ENCODE assay signal across 22 cellular contexts in genomic region chr10:91010952-91011351, GRCh38.
"Had no signal": no experiment of that assay in that cellular context is flagged by ENCODE, and none has a peak within 500 bp of the region (broad histone marks: within the 10 kb centered on the region; RNA-seq: fewer than 3 reads in every experiment).

No MANE protein-coding gene starts in this region.

- H3K27ac Mint-ChIP-seq: nephron progenitor cell had no signal

- H3K36me3 ChIP-seq: right atrium auricular region, tibial nerve had no signal

- DNase-seq: activated CD4-positive, alpha-beta T cell treated with anti-CD3 and anti-CD28 coated beads for 1 hour; activated CD8-positive, alpha-beta memory T cell treated with anti-CD3 and anti-CD28 coated beads for 24 hours; activated CD8-positive, alpha-beta memory T cell treated with anti-CD3 and anti-CD28 coated beads, Interleukin-2, amount 50 U/mL, for 48 hours; activated effector memory CD4-positive, alpha-beta T cell treated with Interleukin-2 at 50 U/mL for 16 hours; activated naive CD4-positive, alpha-beta T cell treated with anti-CD3 and anti-CD28 coated beads, Interleukin-2, amount 50 U/mL, for 16 hours; activated T-cell treated with anti-CD3 and anti-CD28 coated beads, Interleukin-2, amount 50 U/mL, for 48 hours; aorta; effector CD4-positive, alpha-beta T cell; foreskin melanocyte; glutamatergic neuron; hippocampal formation; islet precursor cell; midbrain; nephron progenitor cell; nucleus accumbens; posterior cingulate gyrus; stimulated activated CD4-positive, alpha-beta T cell treated with anti-CD3 and anti-CD28 coated beads, Interleukin-2, amount 100 ng/mL, for 24 hours; stimulated activated naive CD8-positive, alpha-beta T cell treated with anti-CD3 and anti-CD28 coated beads, Interleukin-15, Interleukin-2, amounts not matched to agents 100 U/mL and 50 U/mL, for 24 hours; substantia nigra; T1000 had no signal

- H3K4me3 Mint-ChIP-seq: nephron progenitor cell had no signal

- H3K27me3 ChIP-seq: right atrium auricular region, tibial nerve had no signal

- H3K9me3 Mint-ChIP-seq: nephron progenitor cell had no signal

- H3K27ac ChIP-seq: right atrium auricular region, tibial nerve had no signal

- ATAC-seq: stimulated activated naive CD8-positive, alpha-beta T cell treated with anti-CD3 and anti-CD28 coated beads, Interleukin-15, Interleukin-2, amounts not matched to agents 100 U/mL and 50 U/mL, for 24 hours had no signal

- H3K4me3 ChIP-seq: right atrium auricular region, tibial nerve had no signal

- H3K9me3 ChIP-seq: right atrium auricular region, tibial nerve had no signal
